Comparison of ENCODE assay signal across 12 cellular contexts in genomic region chr14:49992448-49992847, GRCh38.
DNase-seq lines count a peak whose midpoint lies in the region; ATAC-seq and TF ChIP-seq lines count a peak whose summit lies in the region.
"Had no signal": no experiment of that assay in that cellular context is flagged by ENCODE, and none has a peak within 500 bp of the region (broad histone marks: within the 10 kb centered on the region; RNA-seq: fewer than 3 reads in every experiment).

No MANE protein-coding gene starts in this region.

- no peaks in the 10 kb centered on the region for H3K4me1 ChIP-seq in mesendoderm (ENCODE audit: control insufficient read depth, low read depth, low read length)
- no peaks in the 10 kb centered on the region for H3K4me1 ChIP-seq in foreskin keratinocyte

- H3K4me2 ChIP-seq in mesendoderm (ENCODE audit: low read length), result no peak overlapping the region

- H3K36me3 Mint-ChIP-seq in activated T-cell treated with anti-CD3 and anti-CD28 coated beads, Interleukin-2, amount 50 U/mL, for 72 hours (ENCODE audit: insufficient read depth in 2 of 2), result peaks cover 4 to 5% of the 10 kb centered on the region in 2 donors
- H3K36me3 Mint-ChIP-seq in activated CD4-positive, alpha-beta memory T cell treated with anti-CD3 and anti-CD28 coated beads for 36 hours, result peaks cover 3% of the 10 kb centered on the region

- H3K79me2 ChIP-seq in mesendoderm (ENCODE audit: control insufficient read depth, insufficient read depth, low read length), result no peaks in the 10 kb centered on the region

- no peaks in the 10 kb centered on the region for H3K27me3 Mint-ChIP-seq in activated T-cell treated with anti-CD3 and anti-CD28 coated beads, Interleukin-2, amount 50 U/mL, for 72 hours (ENCODE audit: low read depth)
- no peaks in the 10 kb centered on the region for H3K27me3 Mint-ChIP-seq in activated CD4-positive, alpha-beta memory T cell treated with anti-CD3 and anti-CD28 coated beads for 36 hours

- no peak overlapping the region for H3K18ac ChIP-seq in mesendoderm (ENCODE audit: low read length)

- no peaks in the 10 kb centered on the region for H3K9me3 Mint-ChIP-seq in activated T-cell treated with anti-CD3 and anti-CD28 coated beads, Interleukin-2, amount 50 U/mL, for 72 hours
- no peaks in the 10 kb centered on the region for H3K9me3 Mint-ChIP-seq in activated CD4-positive, alpha-beta memory T cell treated with anti-CD3 and anti-CD28 coated beads for 36 hours

- no peak overlapping the region for H3K4me3 ChIP-seq in mesendoderm (ENCODE audit: low read length)
- H3K4me3 ChIP-seq: esophagus muscularis mucosa, tibial artery had no signal

- no peak overlapping the region for H4K5ac ChIP-seq in mesendoderm (ENCODE audit: low read length)

- H3K27ac Mint-ChIP-seq in activated T-cell treated with anti-CD3 and anti-CD28 coated beads, Interleukin-2, amount 50 U/mL, for 72 hours, result peak overlapping the region; percentile 85
- peak overlapping the region; percentile 80 for H3K27ac Mint-ChIP-seq in activated CD4-positive, alpha-beta memory T cell treated with anti-CD3 and anti-CD28 coated beads for 36 hours

- H3K79me1 ChIP-seq in mesendoderm (ENCODE audit: low read length), result no peaks in the 10 kb centered on the region

- CTCF ChIA-PET in activated CD4-positive, alpha-beta memory T cell treated with anti-CD3 and anti-CD28 coated beads for 36 hours (lab: Charles Lee), result interaction anchor here (1.1 to 1.3 kb wide), 2 partner anchors 9 to 10 kb away, joined by 3 to 4 read pairs; no protein-coding TSS in a partner anchor

- no peak overlapping the region for H4K8ac ChIP-seq in mesendoderm (ENCODE audit: low read depth, low read length)

- H3K4me1 Mint-ChIP-seq in activated T-cell treated with anti-CD3 and anti-CD28 coated beads, Interleukin-2, amount 50 U/mL, for 72 hours (ENCODE audit: low read depth), result peaks cover 58% of the 10 kb centered on the region
- peaks cover 33% of the 10 kb centered on the region for H3K4me1 Mint-ChIP-seq in activated CD4-positive, alpha-beta memory T cell treated with anti-CD3 and anti-CD28 coated beads for 36 hours (ENCODE audit: low read depth)

- H2BK5ac ChIP-seq in mesendoderm (ENCODE audit: low read length), result no peak overlapping the region

- DNase-seq in activated T-cell treated with anti-CD3 and anti-CD28 coated beads, Interleukin-2, amount 50 U/mL, for 72 hours, result no peak
- DNase-seq in activated T-cell treated with anti-CD3 and anti-CD28 coated beads, Interleukin-2, amount 50 U/mL, for 1 hour, result no peak
- no peak for DNase-seq in activated CD4-positive, alpha-beta memory T cell treated with anti-CD3 and anti-CD28 coated beads for 36 hours
- DNase-seq in mesendoderm, result no peak
- DNase-seq in NCI-H1105 treated with DMSO at 0.1 percent for 48 hours (lab: John Stamatoyannopoulos, UW), result no peak
- DNase-seq in A172 (ENCODE audit: low spot score), result no peak
- DNase-seq in foreskin keratinocyte, result no peak
- DNase-seq: NCI-H187 treated with DMSO at 0.1 percent for 48 hours had no signal

- intact Hi-C loops in activated CD4-positive, alpha-beta memory T cell treated with anti-CD3 and anti-CD28 coated beads for 36 hours (cut with micrococcal nuclease), result no loop called here

- H3K56ac ChIP-seq in mesendoderm (ENCODE audit: low read length), result no peak overlapping the region

- H3K27ac ChIP-seq in mesendoderm (ENCODE audit: low read depth, low read length), result no peak overlapping the region
- H3K27ac ChIP-seq in foreskin keratinocyte, result no peak overlapping the region
- H3K27ac ChIP-seq: esophagus muscularis mucosa, HL-60, tibial artery had no signal

- no peak overlapping the region for H2BK15ac ChIP-seq in mesendoderm (replicated peaks; ENCODE audit: low read depth)

- no peak overlapping the region for H2AK5ac ChIP-seq in mesendoderm (ENCODE audit: low read length)

- no peak overlapping the region for H3K9ac ChIP-seq in mesendoderm (ENCODE audit: low read length)

- TF ChIP-seq CTCF in foreskin keratinocyte (conservative IDR thresholded peaks at IDR 0.05), result no peak

- peak overlapping the region; percentile 24 for H3K23ac ChIP-seq in mesendoderm (ENCODE audit: low read length)

- H3K4ac ChIP-seq in mesendoderm (ENCODE audit: low read depth, low read length), result no peak overlapping the region

- no peak overlapping the region for H2BK120ac ChIP-seq in mesendoderm (ENCODE audit: low read depth, low read length)

- H3K4me3 Mint-ChIP-seq in activated T-cell treated with anti-CD3 and anti-CD28 coated beads, Interleukin-2, amount 50 U/mL, for 72 hours, result peak overlapping the region; percentile 71 to 73
- H3K4me3 Mint-ChIP-seq in activated CD4-positive, alpha-beta memory T cell treated with anti-CD3 and anti-CD28 coated beads for 36 hours, result peak overlapping the region; percentile 65

- peak in 1 of 2 donors; percentile 9 for ATAC-seq in activated T-cell treated with anti-CD3 and anti-CD28 coated beads, Interleukin-2, amount 50 U/mL, for 72 hours (replicated peaks in 1 of 2)
- ATAC-seq in HG03439 (IDR thresholded peaks at IDR 0.05; ENCODE audit: unreplicated experiment), result no peak
- ATAC-seq in foreskin keratinocyte, result no peak

- no CpG with 5 or more reads among the region's 4 CpGs for WGBS in mesendoderm (ENCODE audit: extremely low coverage, insufficient coverage, low lambda C conversion rate)

- H3K27me3 ChIP-seq in mesendoderm (ENCODE audit: insufficient read depth, low read length, poor library complexity) (no peaks in the 10 kb centered on the region), foreskin keratinocyte (no peaks in the 10 kb centered on the region)
- H3K27me3 ChIP-seq: esophagus muscularis mucosa, tibial artery had no signal

- POLR2A ChIA-PET in activated CD4-positive, alpha-beta memory T cell treated with anti-CD3 and anti-CD28 coated beads for 36 hours (lab: Charles Lee), result interaction anchor here (0.9 to 3.7 kb wide), 11 partner anchors 8 to 124 kb away, joined by 3 to 38 read pairs (median 4); partner anchors contain the start of gene VCPKMT

- no peaks in the 10 kb centered on the region for H3K36me3 ChIP-seq in mesendoderm (ENCODE audit: control insufficient read depth, insufficient read depth, low read length)
- H3K36me3 ChIP-seq: esophagus muscularis mucosa, tibial artery had no signal
